In genomic region chr20:63093966-63094766, GRCh38 we compare ENCODE assay signal across 15 cellular contexts.
DNase-seq lines count a peak whose midpoint lies in the region; ATAC-seq and TF ChIP-seq lines count a peak whose summit lies in the region.
"Had no signal": no experiment of that assay in that cellular context is flagged by ENCODE, and none has a peak within 500 bp of the region (broad histone marks: within the 10 kb centered on the region; RNA-seq: fewer than 3 reads in every experiment).

No MANE protein-coding gene starts in this region.

- peak; percentile 1 for DNase-seq in activated gamma-delta T cell treated with Interleukin-2 at 50 U/mL for 16 hours
- DNase-seq in activated gamma-delta T cell (lab: John Stamatoyannopoulos, UW), result no peak
- DNase-seq in RWPE2 (ENCODE audit: low spot score), result peak; percentile 82
- DNase-seq in iPS-NIHi11 (ENCODE audit: low spot score), result peak; percentile 8
- peak; percentile 21 to 59 for DNase-seq in suprapubic skin (ENCODE audit: low spot score in 2 of 2)
- no peak for DNase-seq in Kasumi-1 (lab: John Stamatoyannopoulos, UW)
- no peak for DNase-seq in NCI-H1694 (lab: John Stamatoyannopoulos, UW)
- DNase-seq: mesenchymal stem cell; NCI-H146; NCI-H345; stimulated activated naive CD8-positive, alpha-beta T cell treated with anti-CD3 and anti-CD28 coated beads, Interleukin-15, amount 100 ng/mL, for 72 hours had no signal

- H3K36me3 ChIP-seq in RWPE2 (ENCODE audit: low read depth) (no peaks in the 10 kb centered on the region), suprapubic skin (no peaks in the 10 kb centered on the region)
- H3K36me3 ChIP-seq: esophagus muscularis mucosa, vagina had no signal

- H3K27me3 Mint-ChIP-seq in activated T-helper 17 cell treated with anti-CD3 and anti-CD28 coated beads, Interleukin-2, amount 50 U/mL, for 72 hours, result peaks cover 9% of the 10 kb centered on the region

- H3K4me3 ChIP-seq in RWPE2 (ENCODE audit: severe bottlenecking) (no peak overlapping the region), suprapubic skin (no peak overlapping the region)
- H3K4me3 ChIP-seq: esophagus muscularis mucosa, vagina had no signal

- H3K27ac Mint-ChIP-seq in activated T-helper 17 cell treated with anti-CD3 and anti-CD28 coated beads, Interleukin-2, amount 50 U/mL, for 72 hours, result no peak overlapping the region
- H3K27ac Mint-ChIP-seq: stimulated activated naive CD8-positive, alpha-beta T cell treated with anti-CD3 and anti-CD28 coated beads, Interleukin-15, amount 100 ng/mL, for 72 hours had no signal

- ATAC-seq in RWPE2 (ENCODE audit: low read depth), result no peak
- ATAC-seq in activated T-helper 17 cell treated with anti-CD3 and anti-CD28 coated beads, Interleukin-2, amount 50 U/mL, for 72 hours (replicated peaks), result no peak
- ATAC-seq: stimulated activated naive CD8-positive, alpha-beta T cell treated with anti-CD3 and anti-CD28 coated beads, Interleukin-15, amount 100 ng/mL, for 72 hours had no signal

- no peaks in the 10 kb centered on the region for H3K9me3 Mint-ChIP-seq in activated T-helper 17 cell treated with anti-CD3 and anti-CD28 coated beads, Interleukin-2, amount 50 U/mL, for 72 hours
- H3K9me3 Mint-ChIP-seq: neural crest cell; stimulated activated naive CD8-positive, alpha-beta T cell treated with anti-CD3 and anti-CD28 coated beads, Interleukin-15, amount 100 ng/mL, for 72 hours had no signal

- H3K9me3 ChIP-seq in RWPE2 (ENCODE audit: severe bottlenecking) (no peaks in the 10 kb centered on the region), suprapubic skin (no peaks in the 10 kb centered on the region)
- H3K9me3 ChIP-seq: esophagus muscularis mucosa, vagina had no signal

- no peaks in the 10 kb centered on the region for H3K4me1 Mint-ChIP-seq in activated T-helper 17 cell treated with anti-CD3 and anti-CD28 coated beads, Interleukin-2, amount 50 U/mL, for 72 hours
- H3K4me1 Mint-ChIP-seq: neural crest cell; stimulated activated naive CD8-positive, alpha-beta T cell treated with anti-CD3 and anti-CD28 coated beads, Interleukin-15, amount 100 ng/mL, for 72 hours had no signal

- H3K4me1 ChIP-seq in RWPE2 (ENCODE audit: insufficient read depth, poor library complexity, severe bottlenecking) (no peaks in the 10 kb centered on the region), suprapubic skin (no peaks in the 10 kb centered on the region)
- H3K4me1 ChIP-seq: esophagus muscularis mucosa, vagina had no signal

- H3K4me3 Mint-ChIP-seq in activated T-helper 17 cell treated with anti-CD3 and anti-CD28 coated beads, Interleukin-2, amount 50 U/mL, for 72 hours, result no peak overlapping the region
- H3K4me3 Mint-ChIP-seq: neural crest cell; stimulated activated naive CD8-positive, alpha-beta T cell treated with anti-CD3 and anti-CD28 coated beads, Interleukin-15, amount 100 ng/mL, for 72 hours had no signal

- no peak for TF ChIP-seq EP300 in suprapubic skin (IDR thresholded peaks at IDR 0.05)

- no peak for TF ChIP-seq POLR2A in suprapubic skin (IDR thresholded peaks at IDR 0.05)

- WGBS in suprapubic skin, result 62% methylated on average over 9 of the region's 37 CpGs

- H3K27ac ChIP-seq in RWPE2 (ENCODE audit: poor library complexity, severe bottlenecking) (no peak overlapping the region), suprapubic skin (no peak overlapping the region)
- H3K27ac ChIP-seq: esophagus muscularis mucosa, vagina had no signal

- TF ChIP-seq CTCF in RWPE2 (IDR thresholded peaks at IDR 0.05; ENCODE audit: poor library complexity, severe bottlenecking), result no peak
- TF ChIP-seq CTCF in suprapubic skin (IDR thresholded peaks at IDR 0.05), result no peak

- H3K27me3 ChIP-seq in RWPE2 (ENCODE audit: insufficient read depth, poor library complexity, severe bottlenecking), result peaks cover 41% of the 10 kb centered on the region
- H3K27me3 ChIP-seq in suprapubic skin, result peaks cover 79% of the 10 kb centered on the region
- H3K27me3 ChIP-seq: vagina had no signal

- no peaks in the 10 kb centered on the region for H3K36me3 Mint-ChIP-seq in activated T-helper 17 cell treated with anti-CD3 and anti-CD28 coated beads, Interleukin-2, amount 50 U/mL, for 72 hours (ENCODE audit: low read depth)

Comparison
In these comparisons a context has a peak if more than half of its experiments do, and no peak if none do; other contexts are left out.
1. DNase-seq: peak in activated gamma-delta T cell treated with Interleukin-2 at 50 U/mL for 16 hours (single experiment), RWPE2 (single experiment), iPS-NIHi11 (single experiment) and suprapubic skin (2 of 2); none in activated gamma-delta T cell (single experiment), Kasumi-1 (0 of 2) and NCI-H1694 (single experiment).